Comparison of ENCODE assay signal across 22 cellular contexts in the genomic region with DNA sequence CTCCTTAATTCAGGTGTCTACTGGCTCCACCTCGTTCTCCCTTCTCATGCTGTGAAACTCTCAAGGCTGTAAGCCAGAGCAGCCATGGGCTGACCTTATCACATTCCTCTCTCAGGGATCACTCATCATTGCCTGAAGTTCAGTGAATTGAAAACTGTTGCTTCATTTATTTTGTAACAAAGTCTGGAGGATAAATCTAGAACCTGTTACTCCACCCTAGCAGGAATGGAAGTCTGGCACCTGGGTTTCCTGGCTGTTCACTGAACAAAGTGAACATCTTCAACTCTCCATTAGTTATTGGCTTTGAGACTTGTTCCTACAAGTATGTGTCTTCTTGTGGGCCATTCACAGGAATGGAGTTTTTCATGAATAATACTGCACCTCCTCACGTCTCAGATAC.
"Had no signal": no experiment of that assay in that cellular context is flagged by ENCODE, and none has a peak within 500 bp of the region (broad histone marks: within the 10 kb centered on the region; RNA-seq: fewer than 3 reads in every experiment).

No MANE protein-coding gene starts in this region.

- H3K27ac ChIP-seq: breast epithelium had no signal

- H3K9me3 ChIP-seq: breast epithelium had no signal

- FAIRE-seq: RCC 7860 had no signal

- H3K4me1 ChIP-seq: breast epithelium had no signal

- H3K36me3 ChIP-seq: breast epithelium had no signal

- H3K4me3 ChIP-seq: breast epithelium had no signal

- DNase-seq: activated CD4-positive, alpha-beta T cell treated with anti-CD3 and anti-CD28 coated beads for 48 hours; activated CD4-positive, alpha-beta T cell treated with anti-CD3 and anti-CD28 coated beads, Interleukin-2, amount 50 U/mL, for 4 hours; activated CD4-positive, CD25-positive, alpha-beta regulatory T cell treated with anti-CD3 and anti-CD28 coated beads, Interleukin-2, amount 50 U/mL, for 72 hours; activated CD8-positive, alpha-beta memory T cell treated with anti-CD3 and anti-CD28 coated beads, Interleukin-2, amount 50 U/mL, for 48 hours; activated CD8-positive, alpha-beta T cell treated with anti-CD3 and anti-CD28 coated beads, Interleukin-2, amount 10 ng/mL, durations not matched to agents 7 days and 5 days; activated effector memory CD4-positive, alpha-beta T cell treated with Interleukin-2 at 50 U/mL for 16 hours; activated naive CD4-positive, alpha-beta T cell; activated T-cell treated with anti-CD3 and anti-CD28 coated beads, Interleukin-2, amount 50 U/mL, for 1 hour; aorta; Kasumi-1; KBM-7; NCI-H1048; NCI-H146; NCI-H187 treated with DMSO at 0.1 percent for 48 hours; NCI-H2081 treated with DMSO at 0.1 percent for 48 hours; NCI-H446; NCI-H524; SHP77 treated with DMSO at 0.1 percent for 48 hours; T-helper 17 cell; T-helper 9 cell had no signal
